In genomic region chr2:178846458-178846802, GRCh38 we compare ENCODE assay signal across 1 cellular context.
TF ChIP-seq lines count a peak whose summit lies in the region.

No MANE protein-coding gene starts in this region.

TF ChIP-seq in H1, 55 proteins besides CTCF, POLR2A, EP300 and RAD21 (continued from another document):
- TF ChIP-seq E2F6 (IDR thresholded peaks at IDR 0.05) = no peak
- no peak for TF ChIP-seq KDM4A (IDR thresholded peaks at IDR 0.05; ENCODE audit: low read depth, low read length, severe bottlenecking)
- no peak for TF ChIP-seq GABPA (IDR thresholded peaks at IDR 0.05; ENCODE audit: borderline replicate concordance, insufficient read depth, low read length)
- no peak for TF ChIP-seq BACH1 (IDR thresholded peaks at IDR 0.05; ENCODE audit: low read length)
- TF ChIP-seq SAP30 (IDR thresholded peaks at IDR 0.05; ENCODE audit: insufficient read depth, insufficient replicate concordance, low read length) = no peak
